ENCODE assay signal across 3 cellular contexts in genomic region chr14:48973136-48973535, GRCh38.
TF ChIP-seq lines count a peak whose summit lies in the region.

No MANE protein-coding gene starts in this region.

TF ChIP-seq in SK-N-SH, 30 proteins besides CTCF, POLR2A, EP300 and RAD21 (continued from another document):
- TF ChIP-seq REST (IDR thresholded peaks at IDR 0.05; ENCODE audit: low read depth, low read length), result no peak

TF ChIP-seq in SK-N-SH treated with all-trans-retinoic acid at 6 μM for 48 hours, 23 proteins besides CTCF, POLR2A, EP300 and RAD21 (continued from another document):
- TF ChIP-seq PATZ1 (CRISPR knock-in tag; IDR thresholded peaks at IDR 0.05; ENCODE audit: borderline replicate concordance), result no peak
- no peak for TF ChIP-seq OSR1 (CRISPR knock-in tag; IDR thresholded peaks at IDR 0.05)
- no peak for TF ChIP-seq ARNTL (CRISPR knock-in tag; IDR thresholded peaks at IDR 0.05; ENCODE audit: borderline replicate concordance, low read depth)
- TF ChIP-seq ZFP3 (CRISPR knock-in tag; IDR thresholded peaks at IDR 0.05), result no peak
- no peak for TF ChIP-seq ZC3H10 (CRISPR knock-in tag; IDR thresholded peaks at IDR 0.05)

TF ChIP-seq in HepG2, 621 proteins besides CTCF, POLR2A, EP300 and RAD21 (continued from another document):
- TF ChIP-seq ZBTB40 (IDR thresholded peaks at IDR 0.05) (no peak), ZBTB40 (CRISPR knock-in tag; IDR thresholded peaks at IDR 0.05) (no peak), ATF2 (CRISPR knock-in tag; IDR thresholded peaks at IDR 0.05) (no peak), GPBP1L1 (CRISPR knock-in tag; IDR thresholded peaks at IDR 0.05) (no peak), HOXD1 (CRISPR knock-in tag; IDR thresholded peaks at IDR 0.05) (no peak), MEIS2 (CRISPR knock-in tag; IDR thresholded peaks at IDR 0.05) (no peak), CBX1 (IDR thresholded peaks at IDR 0.05; ENCODE audit: low read depth) (no peak)
TF ChIP-seq in HepG2: peak in this region for 0.
